ENCODE assay signal across 1 cellular context in the genomic region with DNA sequence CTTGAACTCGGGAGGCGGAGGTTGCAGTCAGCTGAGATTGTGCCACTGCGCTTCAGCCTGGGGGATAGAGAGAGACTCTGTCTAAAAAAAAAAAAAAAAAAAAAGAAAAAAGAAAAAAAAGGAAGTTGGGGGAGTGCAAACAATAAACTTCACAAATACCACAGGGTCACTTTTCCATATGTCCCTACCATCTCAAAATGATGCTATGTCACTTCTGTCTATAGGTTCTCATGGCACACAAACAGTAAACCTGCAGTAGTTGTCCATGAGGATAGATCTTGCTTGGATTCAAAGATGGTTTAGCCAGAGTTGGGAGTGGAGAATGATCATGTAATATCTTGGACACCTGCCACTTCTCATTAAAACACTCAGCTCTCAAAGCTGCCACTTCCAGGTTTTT.
TF ChIP-seq lines count a peak whose summit lies in the region.

No MANE protein-coding gene starts in this region.

TF ChIP-seq in GM23338, 12 proteins besides CTCF, POLR2A, EP300 and RAD21 (continued from another document):
- TF ChIP-seq, protein P1, sequence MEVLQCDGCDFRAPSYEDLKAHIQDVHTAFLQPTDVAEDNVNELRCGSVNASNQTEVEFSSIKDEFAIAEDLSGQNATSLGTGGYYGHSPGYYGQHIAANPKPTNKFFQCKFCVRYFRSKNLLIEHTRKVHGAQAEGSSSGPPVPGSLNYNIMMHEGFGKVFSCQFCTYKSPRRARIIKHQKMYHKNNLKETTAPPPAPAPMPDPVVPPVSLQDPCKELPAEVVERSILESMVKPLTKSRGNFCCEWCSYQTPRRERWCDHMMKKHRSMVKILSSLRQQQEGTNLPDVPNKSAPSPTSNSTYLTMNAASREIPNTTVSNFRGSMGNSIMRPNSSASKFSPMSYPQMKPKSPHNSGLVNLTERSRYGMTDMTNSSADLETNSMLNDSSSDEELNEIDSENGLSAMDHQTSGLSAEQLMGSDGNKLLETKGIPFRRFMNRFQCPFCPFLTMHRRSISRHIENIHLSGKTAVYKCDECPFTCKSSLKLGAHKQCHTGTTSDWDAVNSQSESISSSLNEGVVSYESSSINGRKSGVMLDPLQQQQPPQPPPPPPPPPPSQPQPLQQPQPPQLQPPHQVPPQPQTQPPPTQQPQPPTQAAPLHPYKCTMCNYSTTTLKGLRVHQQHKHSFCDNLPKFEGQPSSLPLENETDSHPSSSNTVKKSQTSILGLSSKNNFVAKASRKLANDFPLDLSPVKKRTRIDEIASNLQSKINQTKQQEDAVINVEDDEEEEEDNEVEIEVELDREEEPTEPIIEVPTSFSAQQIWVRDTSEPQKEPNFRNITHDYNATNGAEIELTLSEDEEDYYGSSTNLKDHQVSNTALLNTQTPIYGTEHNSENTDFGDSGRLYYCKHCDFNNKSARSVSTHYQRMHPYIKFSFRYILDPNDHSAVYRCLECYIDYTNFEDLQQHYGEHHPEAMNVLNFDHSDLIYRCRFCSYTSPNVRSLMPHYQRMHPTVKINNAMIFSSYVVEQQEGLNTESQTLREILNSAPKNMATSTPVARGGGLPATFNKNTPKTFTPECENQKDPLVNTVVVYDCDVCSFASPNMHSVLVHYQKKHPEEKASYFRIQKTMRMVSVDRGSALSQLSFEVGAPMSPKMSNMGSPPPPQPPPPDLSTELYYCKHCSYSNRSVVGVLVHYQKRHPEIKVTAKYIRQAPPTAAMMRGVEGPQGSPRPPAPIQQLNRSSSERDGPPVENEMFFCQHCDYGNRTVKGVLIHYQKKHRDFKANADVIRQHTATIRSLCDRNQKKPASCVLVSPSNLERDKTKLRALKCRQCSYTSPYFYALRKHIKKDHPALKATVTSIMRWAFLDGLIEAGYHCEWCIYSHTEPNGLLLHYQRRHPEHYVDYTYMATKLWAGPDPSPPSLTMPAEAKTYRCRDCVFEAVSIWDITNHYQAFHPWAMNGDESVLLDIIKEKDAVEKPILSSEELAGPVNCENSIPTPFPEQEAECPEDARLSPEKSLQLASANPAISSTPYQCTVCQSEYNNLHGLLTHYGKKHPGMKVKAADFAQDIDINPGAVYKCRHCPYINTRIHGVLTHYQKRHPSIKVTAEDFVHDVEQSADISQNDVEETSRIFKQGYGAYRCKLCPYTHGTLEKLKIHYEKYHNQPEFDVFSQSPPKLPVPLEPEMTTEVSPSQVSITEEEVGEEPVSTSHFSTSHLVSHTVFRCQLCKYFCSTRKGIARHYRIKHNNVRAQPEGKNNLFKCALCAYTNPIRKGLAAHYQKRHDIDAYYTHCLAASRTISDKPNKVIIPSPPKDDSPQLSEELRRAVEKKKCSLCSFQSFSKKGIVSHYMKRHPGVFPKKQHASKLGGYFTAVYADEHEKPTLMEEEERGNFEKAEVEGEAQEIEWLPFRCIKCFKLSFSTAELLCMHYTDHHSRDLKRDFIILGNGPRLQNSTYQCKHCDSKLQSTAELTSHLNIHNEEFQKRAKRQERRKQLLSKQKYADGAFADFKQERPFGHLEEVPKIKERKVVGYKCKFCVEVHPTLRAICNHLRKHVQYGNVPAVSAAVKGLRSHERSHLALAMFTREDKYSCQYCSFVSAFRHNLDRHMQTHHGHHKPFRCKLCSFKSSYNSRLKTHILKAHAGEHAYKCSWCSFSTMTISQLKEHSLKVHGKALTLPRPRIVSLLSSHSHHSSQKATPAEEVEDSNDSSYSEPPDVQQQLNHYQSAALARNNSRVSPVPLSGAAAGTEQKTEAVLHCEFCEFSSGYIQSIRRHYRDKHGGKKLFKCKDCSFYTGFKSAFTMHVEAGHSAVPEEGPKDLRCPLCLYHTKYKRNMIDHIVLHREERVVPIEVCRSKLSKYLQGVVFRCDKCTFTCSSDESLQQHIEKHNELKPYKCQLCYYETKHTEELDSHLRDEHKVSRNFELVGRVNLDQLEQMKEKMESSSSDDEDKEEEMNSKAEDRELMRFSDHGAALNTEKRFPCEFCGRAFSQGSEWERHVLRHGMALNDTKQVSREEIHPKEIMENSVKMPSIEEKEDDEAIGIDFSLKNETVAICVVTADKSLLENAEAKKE (CRISPR knock-in tag; IDR thresholded peaks at IDR 0.05) = no peak
- TF ChIP-seq, protein P2, sequence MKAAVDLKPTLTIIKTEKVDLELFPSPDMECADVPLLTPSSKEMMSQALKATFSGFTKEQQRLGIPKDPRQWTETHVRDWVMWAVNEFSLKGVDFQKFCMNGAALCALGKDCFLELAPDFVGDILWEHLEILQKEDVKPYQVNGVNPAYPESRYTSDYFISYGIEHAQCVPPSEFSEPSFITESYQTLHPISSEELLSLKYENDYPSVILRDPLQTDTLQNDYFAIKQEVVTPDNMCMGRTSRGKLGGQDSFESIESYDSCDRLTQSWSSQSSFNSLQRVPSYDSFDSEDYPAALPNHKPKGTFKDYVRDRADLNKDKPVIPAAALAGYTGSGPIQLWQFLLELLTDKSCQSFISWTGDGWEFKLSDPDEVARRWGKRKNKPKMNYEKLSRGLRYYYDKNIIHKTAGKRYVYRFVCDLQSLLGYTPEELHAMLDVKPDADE (IDR thresholded peaks at IDR 0.05) = no peak
- TF ChIP-seq EZH2 (IDR thresholded peaks at IDR 0.05; ENCODE audit: low read depth, unreplicated experiment) (no peak), NANOG (IDR thresholded peaks at IDR 0.05; ENCODE audit: borderline replicate concordance) (no peak), ZNF331 (CRISPR knock-in tag; IDR thresholded peaks at IDR 0.05; ENCODE audit: low read depth) (no peak), STAT1 (IDR thresholded peaks at IDR 0.05; ENCODE audit: unreplicated experiment) (no peak), CREB1 (CRISPR knock-in tag; IDR thresholded peaks at IDR 0.05; ENCODE audit: low read depth) (no peak)
